In the genomic region with DNA sequence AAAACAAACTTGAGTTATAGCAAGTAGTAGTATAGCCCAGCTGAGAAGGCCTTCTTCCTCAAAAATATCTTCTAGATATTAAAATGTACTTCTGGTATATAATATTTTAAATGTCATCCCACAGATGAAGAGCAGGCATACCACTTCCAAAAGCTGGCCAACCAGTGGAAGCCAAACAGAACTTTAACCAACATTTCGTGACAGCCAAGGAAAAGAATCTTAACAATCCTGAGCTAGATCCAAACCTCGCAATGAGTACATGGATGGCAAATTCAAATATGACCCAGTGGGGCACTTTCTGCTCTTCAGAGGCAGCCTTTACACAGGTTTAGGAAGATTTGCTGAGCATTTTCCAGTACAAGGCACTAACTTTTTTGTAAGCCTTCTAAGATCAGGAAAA, we compare ENCODE assay signal across 27 cellular contexts.
"Had no signal": no experiment of that assay in that cellular context is flagged by ENCODE, and none has a peak within 500 bp of the region (broad histone marks: within the 10 kb centered on the region; RNA-seq: fewer than 3 reads in every experiment).

No MANE protein-coding gene starts in this region.

- H3K27me3 ChIP-seq: adrenal gland, body of pancreas had no signal

- DNase-seq: activated B cell treated with CpG ODN at 0.5 μM for 24 hours; activated CD4-positive, alpha-beta memory T cell treated with anti-CD3 and anti-CD28 coated beads, Interleukin-2, amount 10 ng/mL, durations not matched to agents 7 days and 5 days; activated CD4-positive, alpha-beta T cell treated with anti-CD3 and anti-CD28 coated beads for 1 hour; activated CD4-positive, alpha-beta T cell treated with anti-CD3 and anti-CD28 coated beads, Interleukin-2, amount 10 ng/mL, durations not matched to agents 7 days and 5 days; activated gamma-delta T cell; activated naive CD4-positive, alpha-beta T cell treated with anti-CD3 and anti-CD28 coated beads, Interleukin-2, amount 10 ng/mL, durations not matched to agents 7 days and 5 days; activated naive CD8-positive, alpha-beta T cell treated with anti-CD3 and anti-CD28 coated beads for 36 hours; activated T-cell treated with anti-CD3 and anti-CD28 coated beads for 4 hours; activated T-cell treated with anti-CD3 and anti-CD28 coated beads, Interleukin-2, amount 50 U/mL, for 48 hours; adrenal gland; aorta; body of pancreas; Karpas-422; NCI-H1092; NCI-H1417; NCI-H1930; NCI-H2171; NCI-H2227 treated with DMSO at 0.1 percent for 48 hours; NCI-H510A; NCI-H526 treated with DMSO at 0.1 percent for 48 hours; NCI-H82; SIG-M5; T-cell; T-helper 2 cell; T1000 had no signal

- H3K9me3 ChIP-seq: adrenal gland, body of pancreas had no signal

- H3K36me3 ChIP-seq: adrenal gland had no signal

- H3K4me1 ChIP-seq: adrenal gland, body of pancreas had no signal

- ATAC-seq: activated T-helper 17 cell treated with anti-CD3 and anti-CD28 coated beads, Interleukin-2, amount 50 U/mL, for 72 hours; body of pancreas; T-cell had no signal

- H3K4me3 ChIP-seq: adrenal gland, body of pancreas, SK-N-MC had no signal

- H3K27ac ChIP-seq: adrenal gland, body of pancreas, SK-N-MC had no signal
